1 cellular context compared by ENCODE assay signal in the genomic region with DNA sequence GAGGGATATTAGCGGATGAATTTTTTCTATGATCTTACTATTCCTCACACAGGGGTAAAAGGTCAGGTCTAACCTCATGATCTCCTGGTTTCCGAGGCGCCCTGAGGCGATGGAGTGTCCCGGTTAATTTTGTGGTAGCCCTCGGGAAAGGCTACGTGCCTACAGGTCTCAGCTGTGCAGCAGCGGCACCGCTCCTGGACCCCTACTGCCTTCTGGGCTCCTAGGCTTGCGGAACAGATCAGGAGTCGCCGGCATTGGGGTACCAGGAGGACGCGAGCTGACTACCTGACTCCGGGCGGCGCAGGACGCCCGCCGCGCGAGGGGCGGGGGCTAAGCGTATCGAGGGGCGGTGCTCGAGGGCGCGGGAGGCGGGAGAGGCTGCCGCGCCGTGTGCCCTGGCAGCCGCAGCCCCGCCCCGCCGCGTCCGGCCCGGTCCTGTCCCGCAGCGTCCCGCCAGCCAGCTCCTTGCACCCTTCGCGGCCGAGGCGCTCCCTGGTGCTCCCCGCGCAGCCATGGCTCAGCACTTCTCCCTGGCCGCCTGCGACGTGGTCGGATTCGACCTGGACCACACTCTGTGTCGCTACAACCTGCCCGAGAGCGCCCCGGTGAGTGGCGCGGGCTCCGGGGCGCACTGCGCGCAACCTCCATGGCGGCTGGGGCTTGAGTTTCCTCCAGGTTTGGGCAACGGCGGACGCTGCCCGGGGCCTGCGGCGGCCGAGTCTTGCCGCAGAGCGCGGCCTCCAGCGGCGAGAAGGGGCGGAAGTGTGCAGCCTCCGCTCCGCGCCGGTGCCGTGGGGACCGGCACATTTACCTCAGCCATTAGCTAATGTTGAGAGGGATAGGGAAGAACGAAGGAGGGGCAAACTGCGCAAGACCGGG.
A peak's percentile ranks its signal among the peaks of the same experiment; 100 is the strongest.
TF ChIP-seq lines count a peak whose summit lies in the region.

A gene (plus strand): TSS at position 435 of the 879 bp plus-strand sequence. CDS start 78 bp downstream, at position 513.

TF ChIP-seq in HepG2, 621 proteins besides CTCF, POLR2A, EP300 and RAD21 (continued from another document and continues in another):
- TF ChIP-seq, protein P1, sequence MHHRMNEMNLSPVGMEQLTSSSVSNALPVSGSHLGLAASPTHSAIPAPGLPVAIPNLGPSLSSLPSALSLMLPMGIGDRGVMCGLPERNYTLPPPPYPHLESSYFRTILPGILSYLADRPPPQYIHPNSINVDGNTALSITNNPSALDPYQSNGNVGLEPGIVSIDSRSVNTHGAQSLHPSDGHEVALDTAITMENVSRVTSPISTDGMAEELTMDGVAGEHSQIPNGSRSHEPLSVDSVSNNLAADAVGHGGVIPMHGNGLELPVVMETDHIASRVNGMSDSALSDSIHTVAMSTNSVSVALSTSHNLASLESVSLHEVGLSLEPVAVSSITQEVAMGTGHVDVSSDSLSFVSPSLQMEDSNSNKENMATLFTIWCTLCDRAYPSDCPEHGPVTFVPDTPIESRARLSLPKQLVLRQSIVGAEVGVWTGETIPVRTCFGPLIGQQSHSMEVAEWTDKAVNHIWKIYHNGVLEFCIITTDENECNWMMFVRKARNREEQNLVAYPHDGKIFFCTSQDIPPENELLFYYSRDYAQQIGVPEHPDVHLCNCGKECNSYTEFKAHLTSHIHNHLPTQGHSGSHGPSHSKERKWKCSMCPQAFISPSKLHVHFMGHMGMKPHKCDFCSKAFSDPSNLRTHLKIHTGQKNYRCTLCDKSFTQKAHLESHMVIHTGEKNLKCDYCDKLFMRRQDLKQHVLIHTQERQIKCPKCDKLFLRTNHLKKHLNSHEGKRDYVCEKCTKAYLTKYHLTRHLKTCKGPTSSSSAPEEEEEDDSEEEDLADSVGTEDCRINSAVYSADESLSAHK (CRISPR knock-in tag; IDR thresholded peaks at IDR 0.05; ENCODE audit: borderline replicate concordance), result no peak
- TF ChIP-seq ZNF225 (CRISPR knock-in tag; IDR thresholded peaks at IDR 0.05) (peak; percentile 66; the same call in 1 of the 2 replicates), ZNF563 (CRISPR knock-in tag; IDR thresholded peaks at IDR 0.05) (peak; percentile 97), CEBPG (CRISPR knock-in tag; IDR thresholded peaks at IDR 0.05) (peak; percentile 60), ZNF232 (CRISPR knock-in tag; IDR thresholded peaks at IDR 0.05; ENCODE audit: borderline replicate concordance) (peak; percentile 90), ZNF431 (CRISPR knock-in tag; IDR thresholded peaks at IDR 0.05; ENCODE audit: borderline replicate concordance, low read depth) (peak; percentile 93; the same call in 1 of the 2 replicates), AHR (CRISPR knock-in tag; IDR thresholded peaks at IDR 0.05) (no peak), ZNF577 (CRISPR knock-in tag; IDR thresholded peaks at IDR 0.05; ENCODE audit: borderline replicate concordance, low read depth) (no peak), ZEB1 (IDR thresholded peaks at IDR 0.05; ENCODE audit: insufficient replicate concordance, low read depth) (peak; percentile 57), SNRNP70 (IDR thresholded peaks at IDR 0.05; ENCODE audit: low read depth, low read length) (no peak), ZNF598 (CRISPR knock-in tag; IDR thresholded peaks at IDR 0.05; ENCODE audit: borderline replicate concordance) (peak; percentile 99), ZNF766 (CRISPR knock-in tag; IDR thresholded peaks at IDR 0.05; ENCODE audit: borderline replicate concordance) (peak; percentile 98), GABPA (IDR thresholded peaks at IDR 0.05; ENCODE audit: low read depth, low read length) (peak; percentile 38), GABPA (CRISPR knock-in tag; IDR thresholded peaks at IDR 0.05; ENCODE audit: low read depth) (peak; percentile 17; the same call in 1 of the 2 replicates), ARID2 (CRISPR knock-in tag; IDR thresholded peaks at IDR 0.05; ENCODE audit: borderline replicate concordance) (0 out of 2 replicates have a peak, but pooled peaks have one; percentile 19), CHCHD3 (CRISPR knock-in tag; IDR thresholded peaks at IDR 0.05) (peak; percentile 93; the same call in 1 of the 2 replicates), PHB2 (IDR thresholded peaks at IDR 0.05; ENCODE audit: partially characterized antibody) (no peak), ZNF790 (CRISPR knock-in tag; IDR thresholded peaks at IDR 0.05; ENCODE audit: borderline replicate concordance) (peak; percentile 89; the same call in 1 of the 2 replicates), NR2C2 (CRISPR knock-in tag; IDR thresholded peaks at IDR 0.05; ENCODE audit: borderline replicate concordance) (peak; percentile 77), SIN3A (IDR thresholded peaks at IDR 0.05; ENCODE audit: borderline replicate concordance, low read depth, low read length) (no peak; the same call in 1 of the 2 replicates), RNF2 (conservative IDR thresholded peaks at IDR 0.05; ENCODE audit: low read depth) (peak; percentile 58; the same call in 1 of the 2 replicates), SP2 (CRISPR knock-in tag; IDR thresholded peaks at IDR 0.05) (no peak), GZF1 (CRISPR knock-in tag; IDR thresholded peaks at IDR 0.05) (no peak; the same call in 1 of the 2 replicates), ZNF850 (CRISPR knock-in tag; conservative IDR thresholded peaks at IDR 0.05) (no peak), ZNF460 (CRISPR knock-in tag; IDR thresholded peaks at IDR 0.05; ENCODE audit: borderline replicate concordance) (no peak), SIX4 (CRISPR knock-in tag; IDR thresholded peaks at IDR 0.05) (peak; percentile 27; the same call in 1 of the 2 replicates), ZSCAN29 (CRISPR knock-in tag; conservative IDR thresholded peaks at IDR 0.05) (peak; percentile 82; the same call in 1 of the 2 replicates), ZBTB3 (CRISPR knock-in tag; IDR thresholded peaks at IDR 0.05; ENCODE audit: borderline replicate concordance, low read depth) (0 out of 2 replicates have a peak, but pooled peaks have one; percentile 77), TARDBP (CRISPR knock-in tag; IDR thresholded peaks at IDR 0.05) (no peak), RARA (CRISPR knock-in tag; IDR thresholded peaks at IDR 0.05) (no peak; the same call in 1 of the 2 replicates), DMAP1 (CRISPR knock-in tag; IDR thresholded peaks at IDR 0.05) (peak; percentile 79), ZNF10 (CRISPR knock-in tag; IDR thresholded peaks at IDR 0.05; ENCODE audit: borderline replicate concordance, low read depth) (no peak), ATF7-NPFF (CRISPR knock-in tag; IDR thresholded peaks at IDR 0.05; ENCODE audit: low read depth) (peak; percentile 98), ZNF674 (CRISPR knock-in tag; IDR thresholded peaks at IDR 0.05; ENCODE audit: low read depth) (no peak; the same call in 1 of the 2 replicates), ZNF660 (CRISPR knock-in tag; IDR thresholded peaks at IDR 0.05; ENCODE audit: borderline replicate concordance, low read depth) (no peak), TAF15 (IDR thresholded peaks at IDR 0.05; ENCODE audit: low read depth, low read length, poor library complexity, severe bottlenecking) (peak; percentile 58)
- TF ChIP-seq, protein P2, sequence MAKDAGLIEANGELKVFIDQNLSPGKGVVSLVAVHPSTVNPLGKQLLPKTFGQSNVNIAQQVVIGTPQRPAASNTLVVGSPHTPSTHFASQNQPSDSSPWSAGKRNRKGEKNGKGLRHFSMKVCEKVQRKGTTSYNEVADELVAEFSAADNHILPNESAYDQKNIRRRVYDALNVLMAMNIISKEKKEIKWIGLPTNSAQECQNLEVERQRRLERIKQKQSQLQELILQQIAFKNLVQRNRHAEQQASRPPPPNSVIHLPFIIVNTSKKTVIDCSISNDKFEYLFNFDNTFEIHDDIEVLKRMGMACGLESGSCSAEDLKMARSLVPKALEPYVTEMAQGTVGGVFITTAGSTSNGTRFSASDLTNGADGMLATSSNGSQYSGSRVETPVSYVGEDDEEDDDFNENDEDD (CRISPR knock-in tag; IDR thresholded peaks at IDR 0.05; ENCODE audit: borderline replicate concordance), result peak; percentile 92; the same call in 1 of the 2 replicates
- TF ChIP-seq, protein P3, sequence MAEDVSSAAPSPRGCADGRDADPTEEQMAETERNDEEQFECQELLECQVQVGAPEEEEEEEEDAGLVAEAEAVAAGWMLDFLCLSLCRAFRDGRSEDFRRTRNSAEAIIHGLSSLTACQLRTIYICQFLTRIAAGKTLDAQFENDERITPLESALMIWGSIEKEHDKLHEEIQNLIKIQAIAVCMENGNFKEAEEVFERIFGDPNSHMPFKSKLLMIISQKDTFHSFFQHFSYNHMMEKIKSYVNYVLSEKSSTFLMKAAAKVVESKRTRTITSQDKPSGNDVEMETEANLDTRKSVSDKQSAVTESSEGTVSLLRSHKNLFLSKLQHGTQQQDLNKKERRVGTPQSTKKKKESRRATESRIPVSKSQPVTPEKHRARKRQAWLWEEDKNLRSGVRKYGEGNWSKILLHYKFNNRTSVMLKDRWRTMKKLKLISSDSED (CRISPR knock-in tag; IDR thresholded peaks at IDR 0.05), result peak; percentile 95; the same call in 1 of the 2 replicates
- TF ChIP-seq, protein P4, sequence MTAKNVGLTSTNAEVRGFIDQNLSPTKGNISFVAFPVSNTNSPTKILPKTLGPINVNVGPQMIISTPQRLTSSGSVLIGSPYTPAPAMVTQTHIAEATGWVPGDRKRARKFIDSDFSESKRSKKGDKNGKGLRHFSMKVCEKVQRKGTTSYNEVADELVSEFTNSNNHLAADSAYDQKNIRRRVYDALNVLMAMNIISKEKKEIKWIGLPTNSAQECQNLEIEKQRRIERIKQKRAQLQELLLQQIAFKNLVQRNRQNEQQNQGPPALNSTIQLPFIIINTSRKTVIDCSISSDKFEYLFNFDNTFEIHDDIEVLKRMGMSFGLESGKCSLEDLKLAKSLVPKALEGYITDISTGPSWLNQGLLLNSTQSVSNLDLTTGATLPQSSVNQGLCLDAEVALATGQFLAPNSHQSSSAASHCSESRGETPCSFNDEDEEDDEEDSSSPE (CRISPR knock-in tag; IDR thresholded peaks at IDR 0.05), result peak; percentile 85
- TF ChIP-seq, protein P5, sequence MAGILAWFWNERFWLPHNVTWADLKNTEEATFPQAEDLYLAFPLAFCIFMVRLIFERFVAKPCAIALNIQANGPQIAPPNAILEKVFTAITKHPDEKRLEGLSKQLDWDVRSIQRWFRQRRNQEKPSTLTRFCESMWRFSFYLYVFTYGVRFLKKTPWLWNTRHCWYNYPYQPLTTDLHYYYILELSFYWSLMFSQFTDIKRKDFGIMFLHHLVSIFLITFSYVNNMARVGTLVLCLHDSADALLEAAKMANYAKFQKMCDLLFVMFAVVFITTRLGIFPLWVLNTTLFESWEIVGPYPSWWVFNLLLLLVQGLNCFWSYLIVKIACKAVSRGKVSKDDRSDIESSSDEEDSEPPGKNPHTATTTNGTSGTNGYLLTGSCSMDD (CRISPR knock-in tag; IDR thresholded peaks at IDR 0.05), result no peak; the same call in 1 of the 2 replicates
- TF ChIP-seq, protein P6, sequence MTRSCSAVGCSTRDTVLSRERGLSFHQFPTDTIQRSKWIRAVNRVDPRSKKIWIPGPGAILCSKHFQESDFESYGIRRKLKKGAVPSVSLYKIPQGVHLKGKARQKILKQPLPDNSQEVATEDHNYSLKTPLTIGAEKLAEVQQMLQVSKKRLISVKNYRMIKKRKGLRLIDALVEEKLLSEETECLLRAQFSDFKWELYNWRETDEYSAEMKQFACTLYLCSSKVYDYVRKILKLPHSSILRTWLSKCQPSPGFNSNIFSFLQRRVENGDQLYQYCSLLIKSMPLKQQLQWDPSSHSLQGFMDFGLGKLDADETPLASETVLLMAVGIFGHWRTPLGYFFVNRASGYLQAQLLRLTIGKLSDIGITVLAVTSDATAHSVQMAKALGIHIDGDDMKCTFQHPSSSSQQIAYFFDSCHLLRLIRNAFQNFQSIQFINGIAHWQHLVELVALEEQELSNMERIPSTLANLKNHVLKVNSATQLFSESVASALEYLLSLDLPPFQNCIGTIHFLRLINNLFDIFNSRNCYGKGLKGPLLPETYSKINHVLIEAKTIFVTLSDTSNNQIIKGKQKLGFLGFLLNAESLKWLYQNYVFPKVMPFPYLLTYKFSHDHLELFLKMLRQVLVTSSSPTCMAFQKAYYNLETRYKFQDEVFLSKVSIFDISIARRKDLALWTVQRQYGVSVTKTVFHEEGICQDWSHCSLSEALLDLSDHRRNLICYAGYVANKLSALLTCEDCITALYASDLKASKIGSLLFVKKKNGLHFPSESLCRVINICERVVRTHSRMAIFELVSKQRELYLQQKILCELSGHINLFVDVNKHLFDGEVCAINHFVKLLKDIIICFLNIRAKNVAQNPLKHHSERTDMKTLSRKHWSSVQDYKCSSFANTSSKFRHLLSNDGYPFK (CRISPR knock-in tag; IDR thresholded peaks at IDR 0.05; ENCODE audit: borderline replicate concordance), result peak; percentile 92
- TF ChIP-seq, protein P7, sequence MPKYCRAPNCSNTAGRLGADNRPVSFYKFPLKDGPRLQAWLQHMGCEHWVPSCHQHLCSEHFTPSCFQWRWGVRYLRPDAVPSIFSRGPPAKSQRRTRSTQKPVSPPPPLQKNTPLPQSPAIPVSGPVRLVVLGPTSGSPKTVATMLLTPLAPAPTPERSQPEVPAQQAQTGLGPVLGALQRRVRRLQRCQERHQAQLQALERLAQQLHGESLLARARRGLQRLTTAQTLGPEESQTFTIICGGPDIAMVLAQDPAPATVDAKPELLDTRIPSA (CRISPR knock-in tag; IDR thresholded peaks at IDR 0.05; ENCODE audit: borderline replicate concordance), result peak; percentile 71; the same call in 1 of the 2 replicates
- TF ChIP-seq, protein P8, sequence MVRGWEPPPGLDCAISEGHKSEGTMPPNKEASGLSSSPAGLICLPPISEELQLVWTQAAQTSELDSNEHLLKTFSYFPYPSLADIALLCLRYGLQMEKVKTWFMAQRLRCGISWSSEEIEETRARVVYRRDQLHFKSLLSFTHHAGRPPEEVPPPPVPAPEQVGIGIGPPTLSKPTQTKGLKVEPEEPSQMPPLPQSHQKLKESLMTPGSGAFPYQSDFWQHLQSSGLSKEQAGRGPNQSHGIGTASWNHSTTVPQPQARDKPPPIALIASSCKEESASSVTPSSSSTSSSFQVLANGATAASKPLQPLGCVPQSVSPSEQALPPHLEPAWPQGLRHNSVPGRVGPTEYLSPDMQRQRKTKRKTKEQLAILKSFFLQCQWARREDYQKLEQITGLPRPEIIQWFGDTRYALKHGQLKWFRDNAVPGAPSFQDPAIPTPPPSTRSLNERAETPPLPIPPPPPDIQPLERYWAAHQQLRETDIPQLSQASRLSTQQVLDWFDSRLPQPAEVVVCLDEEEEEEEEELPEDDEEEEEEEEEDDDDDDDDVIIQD (CRISPR knock-in tag; IDR thresholded peaks at IDR 0.05; ENCODE audit: low read depth), result peak; percentile 19; the same call in 1 of the 2 replicates
- TF ChIP-seq, protein P9, sequence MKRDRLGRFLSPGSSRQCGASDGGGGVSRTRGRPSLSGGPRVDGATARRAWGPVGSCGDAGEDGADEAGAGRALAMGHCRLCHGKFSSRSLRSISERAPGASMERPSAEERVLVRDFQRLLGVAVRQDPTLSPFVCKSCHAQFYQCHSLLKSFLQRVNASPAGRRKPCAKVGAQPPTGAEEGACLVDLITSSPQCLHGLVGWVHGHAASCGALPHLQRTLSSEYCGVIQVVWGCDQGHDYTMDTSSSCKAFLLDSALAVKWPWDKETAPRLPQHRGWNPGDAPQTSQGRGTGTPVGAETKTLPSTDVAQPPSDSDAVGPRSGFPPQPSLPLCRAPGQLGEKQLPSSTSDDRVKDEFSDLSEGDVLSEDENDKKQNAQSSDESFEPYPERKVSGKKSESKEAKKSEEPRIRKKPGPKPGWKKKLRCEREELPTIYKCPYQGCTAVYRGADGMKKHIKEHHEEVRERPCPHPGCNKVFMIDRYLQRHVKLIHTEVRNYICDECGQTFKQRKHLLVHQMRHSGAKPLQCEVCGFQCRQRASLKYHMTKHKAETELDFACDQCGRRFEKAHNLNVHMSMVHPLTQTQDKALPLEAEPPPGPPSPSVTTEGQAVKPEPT (CRISPR knock-in tag; IDR thresholded peaks at IDR 0.05; ENCODE audit: low read depth), result no peak
